ENCODE assay signal across 27 cellular contexts in genomic region chr9:75213765-75214164, GRCh38.
"Had no signal": no experiment of that assay in that cellular context is flagged by ENCODE, and none has a peak within 500 bp of the region (broad histone marks: within the 10 kb centered on the region; RNA-seq: fewer than 3 reads in every experiment).

No MANE protein-coding gene starts in this region.

- H3K36me3 Mint-ChIP-seq: neural progenitor cell, type B pancreatic cell had no signal

- FAIRE-seq: small intestine had no signal

- DNase-seq: naive thymus-derived CD4-positive, alpha-beta T cell; occipital lobe; ovary; posterior cingulate gyrus; psoas muscle; right cardiac atrium; right lobe of liver; sigmoid colon; small intestine; stimulated activated CD4-positive, alpha-beta T cell treated with anti-CD3 and anti-CD28 coated beads, Interleukin-15, amount 100 ng/mL, for 24 hours; stimulated activated CD4-positive, alpha-beta T cell treated with anti-CD3 and anti-CD28 coated beads, Interleukin-2, amount 100 ng/mL, for 24 hours; stimulated activated CD4-positive, alpha-beta T cell treated with anti-CD3 and anti-CD28 coated beads, Interleukin-2, amount 100 ng/mL, for 48 hours; stimulated activated CD4-positive, alpha-beta T cell treated with anti-CD3 and anti-CD28 coated beads, Interleukin-4, amount 100 ng/mL, for 24 hours; stimulated activated naive CD4-positive, alpha-beta T cell; stimulated activated naive CD8-positive, alpha-beta T cell treated with anti-CD3 and anti-CD28 coated beads, Interleukin-15, amount 100 ng/mL, for 72 hours; stimulated activated naive CD8-positive, alpha-beta T cell treated with anti-CD3 and anti-CD28 coated beads, Interleukin-15, Interleukin-2, amounts not matched to agents 100 U/mL and 50 U/mL, for 24 hours; substantia nigra; testis; tibial artery; transverse colon; upper lobe of right lung; uterus had no signal

- ATAC-seq: naive thymus-derived CD4-positive, alpha-beta T cell; psoas muscle; right cardiac atrium; right lobe of liver; stimulated activated memory B cell treated with anti-CD40 and anti-IgM and Interleukin-4, amounts not matched to agents 10 μg/mL and 1 μg/mL and 100 μg/mL, for 72 hours; stimulated activated naive CD8-positive, alpha-beta T cell treated with anti-CD3 and anti-CD28 coated beads, Interleukin-15, amount 100 ng/mL, for 72 hours; stimulated activated naive CD8-positive, alpha-beta T cell treated with anti-CD3 and anti-CD28 coated beads, Interleukin-15, Interleukin-2, amounts not matched to agents 100 U/mL and 50 U/mL, for 24 hours; upper lobe of right lung had no signal

- H3K27me3 Mint-ChIP-seq: progenitor cell of endocrine pancreas; stimulated activated memory B cell treated with anti-CD40 and anti-IgM and Interleukin-4, amounts not matched to agents 10 μg/mL and 1 μg/mL and 100 μg/mL, for 72 hours; stimulated activated naive CD8-positive, alpha-beta T cell treated with anti-CD3 and anti-CD28 coated beads, Interleukin-15, amount 100 ng/mL, for 72 hours; type B pancreatic cell had no signal

- H3K4me3 Mint-ChIP-seq: naive thymus-derived CD4-positive, alpha-beta T cell; nephron; neural progenitor cell; stimulated activated memory B cell treated with anti-CD40 and anti-IgM and Interleukin-4, amounts not matched to agents 10 μg/mL and 1 μg/mL and 100 μg/mL, for 72 hours; stimulated activated naive CD8-positive, alpha-beta T cell treated with anti-CD3 and anti-CD28 coated beads, Interleukin-15, amount 100 ng/mL, for 72 hours; type B pancreatic cell had no signal

- H3K9me3 Mint-ChIP-seq: naive thymus-derived CD4-positive, alpha-beta T cell; nephron; neural progenitor cell; stimulated activated memory B cell treated with anti-CD40 and anti-IgM and Interleukin-4, amounts not matched to agents 10 μg/mL and 1 μg/mL and 100 μg/mL, for 72 hours; stimulated activated naive CD8-positive, alpha-beta T cell treated with anti-CD3 and anti-CD28 coated beads, Interleukin-15, amount 100 ng/mL, for 72 hours; type B pancreatic cell had no signal

- H3K4me1 Mint-ChIP-seq: nephron; neural progenitor cell; stimulated activated memory B cell treated with anti-CD40 and anti-IgM and Interleukin-4, amounts not matched to agents 10 μg/mL and 1 μg/mL and 100 μg/mL, for 72 hours; stimulated activated naive CD8-positive, alpha-beta T cell treated with anti-CD3 and anti-CD28 coated beads, Interleukin-15, amount 100 ng/mL, for 72 hours had no signal

- H3K27ac Mint-ChIP-seq: naive thymus-derived CD4-positive, alpha-beta T cell; nephron; neural progenitor cell; progenitor cell of endocrine pancreas; stimulated activated memory B cell treated with anti-CD40 and anti-IgM and Interleukin-4, amounts not matched to agents 10 μg/mL and 1 μg/mL and 100 μg/mL, for 72 hours; stimulated activated naive CD8-positive, alpha-beta T cell treated with anti-CD3 and anti-CD28 coated beads, Interleukin-15, amount 100 ng/mL, for 72 hours; type B pancreatic cell had no signal
